Comparison of ENCODE assay signal across 22 cellular contexts in the genomic region with DNA sequence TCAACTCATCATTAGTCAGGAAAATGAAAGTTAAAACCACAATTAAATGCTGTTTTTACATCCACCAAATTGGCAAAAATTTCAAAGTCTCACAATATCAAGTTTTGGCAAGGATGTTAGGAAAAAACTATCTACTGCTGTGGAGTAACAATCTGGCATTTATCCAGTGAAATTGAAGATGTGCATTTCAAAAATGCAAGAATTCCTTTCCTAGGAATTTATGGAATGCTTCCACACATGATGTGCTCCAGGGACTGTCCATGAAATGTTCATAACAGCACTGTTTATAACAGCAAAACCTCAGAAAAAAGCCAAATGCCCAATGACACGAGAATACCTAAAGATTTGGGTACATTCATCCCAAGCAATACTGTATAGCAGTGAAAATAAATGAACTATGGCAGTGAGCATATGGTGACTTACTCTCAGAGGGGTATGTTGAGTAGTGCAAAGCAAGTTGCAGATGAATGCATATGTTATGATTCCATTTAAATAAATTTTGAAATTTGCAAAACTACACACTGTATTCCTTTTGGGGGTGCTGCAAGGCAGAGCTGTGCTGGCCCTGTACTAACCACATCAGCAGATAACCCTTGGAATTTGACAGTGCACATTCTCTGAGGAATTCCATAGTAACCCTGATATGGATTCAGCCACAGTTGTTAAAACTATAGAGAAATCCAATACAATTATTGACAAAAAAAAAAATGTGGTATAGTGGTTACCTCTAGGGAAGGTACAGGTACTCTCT. TPM values are rescaled to one million over a fixed set of nuclear protein-coding genes. Genes with fewer than 3 reads are reported as not detected.
DNase-seq lines count a peak whose midpoint lies in the region; ATAC-seq, FAIRE-seq and TF ChIP-seq lines count a peak whose summit lies in the region.
"Had no signal": no experiment of that assay in that cellular context is flagged by ENCODE, and none has a peak within 500 bp of the region (broad histone marks: within the 10 kb centered on the region; RNA-seq: fewer than 3 reads in every experiment).

No MANE protein-coding gene starts in this region.

- H3K4me2 ChIP-seq in GM23338: no peak overlapping the region
- H3K4me2 ChIP-seq: A549 had no signal

- H3K36me3 Mint-ChIP-seq in GM23338 (ENCODE audit: low read depth): no peaks in the 10 kb centered on the region; the same call in 2 of the 3 replicates

- no peaks in the 10 kb centered on the region for H3K9me2 ChIP-seq in GM23338 (ENCODE audit: insufficient read depth)

- H3K4me3 ChIP-seq in HFF-Myc (replicated peaks; ENCODE audit: low read depth, low read length): no peak overlapping the region
- H3K4me3 ChIP-seq in brain microvascular endothelial cell (ENCODE audit: low read depth, low read length): no peak overlapping the region
- H3K4me3 ChIP-seq in GM23338: no peak overlapping the region
- H3K4me3 ChIP-seq: A549 had no signal

- no peaks in the 10 kb centered on the region for H4K20me1 ChIP-seq in GM23338 (replicated peaks; ENCODE audit: insufficient read depth)

- no peaks in the 10 kb centered on the region for H3K36me3 ChIP-seq in brain microvascular endothelial cell (replicated peaks)
- no peaks in the 10 kb centered on the region for H3K36me3 ChIP-seq in GM23338 (ENCODE audit: insufficient read depth)

- no peak for TF ChIP-seq POLR2A in GM12891 (IDR thresholded peaks at IDR 0.05; ENCODE audit: low read depth, low read length)

- H3K27ac Mint-ChIP-seq in GM23338: no peak overlapping the region
- H3K27ac Mint-ChIP-seq: activated T-helper 2 cell treated with anti-CD3 and anti-CD28 coated beads, Interferon-gamma antibody, Interleukin-2, Interleukin-4, amounts not matched to agents 10 μg/mL and 5 μg/mL and 100 μg/mL, durations not matched to agents 14 hours and 24 hours and 36 hours; CD8-positive, alpha-beta memory T cell; stimulated activated naive CD8-positive, alpha-beta T cell treated with anti-CD3 and anti-CD28 coated beads, Interleukin-15, amount 100 ng/mL, for 72 hours had no signal

- peaks cover under 1% of the 10 kb centered on the region for H3K27me3 Mint-ChIP-seq in GM23338 (ENCODE audit: insufficient read depth, low read depth, poor library complexity)
- H3K27me3 Mint-ChIP-seq: stimulated activated naive CD8-positive, alpha-beta T cell treated with anti-CD3 and anti-CD28 coated beads, Interleukin-15, amount 100 ng/mL, for 72 hours had no signal

- H3K27me3 ChIP-seq in brain microvascular endothelial cell (replicated peaks) (no peaks in the 10 kb centered on the region), GM23338 (ENCODE audit: insufficient read depth) (no peaks in the 10 kb centered on the region)

- no peak for FAIRE-seq in GM12891 (lab: Jason Lieb, UNC)
- FAIRE-seq: A549, endothelial cell of umbilical vein, islet of Langerhans had no signal

- no peak for TF ChIP-seq CTCF in HFF-Myc (IDR thresholded peaks at IDR 0.05; ENCODE audit: low read depth, low read length, missing control alignments)
- no peak for TF ChIP-seq CTCF in brain microvascular endothelial cell (IDR thresholded peaks at IDR 0.05; ENCODE audit: low read depth, low read length, missing control alignments)
- no peak for TF ChIP-seq CTCF in GM23338 (conservative IDR thresholded peaks at IDR 0.05; ENCODE audit: low read depth in 2 of 2)

- H3K9me3 Mint-ChIP-seq in GM23338: peaks cover 8% of the 10 kb centered on the region; the same call in 1 of the 3 replicates
- H3K9me3 Mint-ChIP-seq: activated T-helper 2 cell treated with anti-CD3 and anti-CD28 coated beads, Interferon-gamma antibody, Interleukin-2, Interleukin-4, amounts not matched to agents 10 μg/mL and 5 μg/mL and 100 μg/mL, durations not matched to agents 14 hours and 24 hours and 36 hours; stimulated activated naive CD8-positive, alpha-beta T cell treated with anti-CD3 and anti-CD28 coated beads, Interleukin-15, amount 100 ng/mL, for 72 hours had no signal

- DNase-seq in A172 (ENCODE audit: low spot score) (peak; percentile 9), HFF-Myc (ENCODE audit: extremely low read depth, low read depth) (peak; percentile 25), brain microvascular endothelial cell (peak; percentile 6), kidney tubule cell (ENCODE audit: low spot score) (peak; percentile 23), GM12891 (ENCODE audit: insufficient read length, low spot score) (no peak), GM23338 (ENCODE audit: low spot score) (no peak), posterior cingulate gyrus (no peak)
- DNase-seq: activated CD4-positive, CD25-positive, alpha-beta regulatory T cell; activated CD8-positive, alpha-beta memory T cell treated with anti-CD3 and anti-CD28 coated beads for 24 hours; amniotic stem cell; CD8-positive, alpha-beta memory T cell; DMS79 treated with DMSO at 0.1 percent for 48 hours; mesendoderm; NCI-H2029 treated with DMSO at 0.1 percent for 48 hours; NCI-H510A; SHP77 treated with DMSO at 0.1 percent for 48 hours; stimulated activated naive CD8-positive, alpha-beta T cell treated with anti-CD3 and anti-CD28 coated beads, Interleukin-15, amount 100 ng/mL, for 72 hours had no signal

- H3K79me2 ChIP-seq in GM23338 (replicated peaks; ENCODE audit: insufficient read depth): no peaks in the 10 kb centered on the region

- intact Hi-C loops in posterior cingulate gyrus (cut with DNase I): no loop called here

- no peak overlapping the region for H2AFZ ChIP-seq in GM23338

- in situ Hi-C loops in brain microvascular endothelial cell (cut with HindIII; ENCODE audit: low pct_ligation_motif_present, low sequenced_read_pairs): no loop called here

- no peak overlapping the region for H3K4me3 Mint-ChIP-seq in GM23338
- H3K4me3 Mint-ChIP-seq: CD8-positive, alpha-beta memory T cell; stimulated activated naive CD8-positive, alpha-beta T cell treated with anti-CD3 and anti-CD28 coated beads, Interleukin-15, amount 100 ng/mL, for 72 hours had no signal

- H3K4me1 Mint-ChIP-seq in GM23338: no peaks in the 10 kb centered on the region
- H3K4me1 Mint-ChIP-seq: CD8-positive, alpha-beta memory T cell had no signal

- H3K4me1 ChIP-seq in GM23338 (ENCODE audit: insufficient read depth): no peaks in the 10 kb centered on the region
- H3K4me1 ChIP-seq: A549 had no signal

- H3K27ac ChIP-seq in brain microvascular endothelial cell (no peak overlapping the region), GM23338 (ENCODE audit: low read depth) (no peak overlapping the region)
- H3K27ac ChIP-seq: A549 had no signal

- no peaks in the 10 kb centered on the region for H3F3A ChIP-seq in GM23338 (replicated peaks; ENCODE audit: low read depth)

- ATAC-seq in GM23338: no peak
- no peak for ATAC-seq in GM18870 (IDR thresholded peaks at IDR 0.05; ENCODE audit: unreplicated experiment)
- ATAC-seq: A549; stimulated activated naive CD8-positive, alpha-beta T cell treated with anti-CD3 and anti-CD28 coated beads, Interleukin-15, amount 100 ng/mL, for 72 hours had no signal

TF ChIP-seq in GM12891, 5 proteins besides CTCF, POLR2A, EP300 and RAD21:
- no peak for TF ChIP-seq PAX5 (IDR thresholded peaks at IDR 0.05; ENCODE audit: insufficient read depth, low read length, severe bottlenecking)

TF ChIP-seq in GM23338, 12 proteins besides CTCF, POLR2A, EP300 and RAD21 (continues in another document):
- TF ChIP-seq REST (IDR thresholded peaks at IDR 0.05; ENCODE audit: unreplicated experiment): no peak
- no peak for TF ChIP-seq ZNF114 (CRISPR knock-in tag; IDR thresholded peaks at IDR 0.05)
- TF ChIP-seq JUNB (IDR thresholded peaks at IDR 0.05; ENCODE audit: unreplicated experiment): no peak
- TF ChIP-seq, protein P1, sequence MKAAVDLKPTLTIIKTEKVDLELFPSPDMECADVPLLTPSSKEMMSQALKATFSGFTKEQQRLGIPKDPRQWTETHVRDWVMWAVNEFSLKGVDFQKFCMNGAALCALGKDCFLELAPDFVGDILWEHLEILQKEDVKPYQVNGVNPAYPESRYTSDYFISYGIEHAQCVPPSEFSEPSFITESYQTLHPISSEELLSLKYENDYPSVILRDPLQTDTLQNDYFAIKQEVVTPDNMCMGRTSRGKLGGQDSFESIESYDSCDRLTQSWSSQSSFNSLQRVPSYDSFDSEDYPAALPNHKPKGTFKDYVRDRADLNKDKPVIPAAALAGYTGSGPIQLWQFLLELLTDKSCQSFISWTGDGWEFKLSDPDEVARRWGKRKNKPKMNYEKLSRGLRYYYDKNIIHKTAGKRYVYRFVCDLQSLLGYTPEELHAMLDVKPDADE (IDR thresholded peaks at IDR 0.05): no peak

RNA-seq across cellular contexts. Expression of gene GYPC, which starts 41.3 kb away (rescaled TPM):
- total RNA-seq in A172 (2014; rRNA removed; shearing (Covaris generic)): 44.7 and 59.0 TPM in 2 replicates
- polyA plus RNA-seq in GM12891 (2012; ENCODE audit: low read depth, missing spikeins): 130 TPM
- 13.4 and 19.6 TPM in 2 replicates for total RNA-seq in GM23338 (2014; rRNA removed; shearing (Covaris generic))
- polyA plus RNA-seq in GM23338 (2016; fragmentation: Nextera tagmentation; extraction: Ambion mirVana): 29.7 and 31.2 TPM in 2 replicates
- polyA plus RNA-seq: A549 had no signal

Comparison
In these comparisons a context has a peak if more than half of its experiments do, and no peak if none do; other contexts are left out.
1. DNase-seq: peak in A172 (single experiment), HFF-Myc (single experiment), brain microvascular endothelial cell (single experiment) and kidney tubule cell (single experiment); none in GM12891 (single experiment), GM23338 (single experiment) and posterior cingulate gyrus (0 of 10).